ENCODE assay signal across 10 cellular contexts in the genomic region with DNA sequence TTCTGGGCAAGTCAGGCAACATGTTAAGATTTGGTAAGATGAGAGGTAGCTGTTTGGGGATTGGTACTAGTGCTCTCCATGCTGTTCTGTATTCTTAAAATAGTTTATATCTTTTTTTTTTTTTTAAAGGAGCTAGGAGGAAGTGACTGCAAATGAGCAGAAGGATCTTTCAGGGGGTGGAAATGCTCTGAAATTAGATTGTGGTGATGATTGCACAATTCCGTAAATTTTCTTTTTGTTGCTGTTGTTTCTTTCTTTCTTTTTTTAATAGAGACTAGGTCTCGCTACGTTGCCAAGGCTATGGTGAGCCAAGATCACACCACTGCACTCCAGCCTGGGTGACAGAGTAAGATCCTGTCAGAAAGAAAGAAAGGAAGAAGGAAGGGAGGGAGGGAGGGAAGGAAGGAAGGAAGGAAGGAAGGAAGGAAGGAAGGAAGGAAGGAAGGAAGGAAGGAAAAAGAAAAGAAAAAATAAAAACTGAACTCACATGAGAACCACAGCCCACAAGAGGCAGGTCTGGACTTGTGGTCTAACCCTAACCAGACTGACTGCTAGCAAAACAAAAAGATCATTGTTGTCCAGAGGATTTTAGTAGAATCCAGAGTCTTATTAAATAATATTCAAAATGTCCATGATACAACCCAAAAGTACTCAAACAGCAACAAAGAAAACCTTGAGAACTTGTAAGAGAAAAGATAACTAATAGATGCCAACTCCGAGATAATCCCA. TPM values are rescaled to one million over a fixed set of nuclear protein-coding genes. Genes with fewer than 3 reads are reported as not detected.
DNase-seq lines count a peak whose midpoint lies in the region; ATAC-seq and TF ChIP-seq lines count a peak whose summit lies in the region.
"Had no signal": no experiment of that assay in that cellular context is flagged by ENCODE, and none has a peak within 500 bp of the region (broad histone marks: within the 10 kb centered on the region; RNA-seq: fewer than 3 reads in every experiment).

No MANE protein-coding gene starts in this region.

- H3K27ac ChIP-seq in DND-41 (ENCODE audit: low read length) = peak overlapping the region; percentile 51
- H3K27ac ChIP-seq in PC-3 (ENCODE audit: low read length) = peak overlapping the region; percentile 66
- peak overlapping the region; percentile 78 for H3K27ac ChIP-seq in mammary epithelial cell (ENCODE audit: insufficient read depth, low read depth, low read length)

- H2AFZ ChIP-seq in DND-41 (ENCODE audit: low read depth, low read length) (no peak overlapping the region), PC-3 (ENCODE audit: low read length) (no peak overlapping the region), mammary epithelial cell (ENCODE audit: low read depth, low read length) (peak overlapping the region; percentile 5)

- peaks cover 72% of the 10 kb centered on the region for H3K4me1 ChIP-seq in DND-41 (ENCODE audit: insufficient read depth, low read length)
- peaks cover 57% of the 10 kb centered on the region for H3K4me1 ChIP-seq in PC-3 (ENCODE audit: insufficient read depth, low read length)
- H3K4me1 ChIP-seq in mammary epithelial cell (ENCODE audit: insufficient read depth, low read length) = peaks cover 49% of the 10 kb centered on the region

- no peaks in the 10 kb centered on the region for H3K27me3 ChIP-seq in DND-41 (ENCODE audit: insufficient read depth, low read length, poor library complexity)
- no peaks in the 10 kb centered on the region for H3K27me3 ChIP-seq in PC-3 (ENCODE audit: low read length)
- no peaks in the 10 kb centered on the region for H3K27me3 ChIP-seq in mammary epithelial cell (ENCODE audit: insufficient read depth, low read length)
- 0 out of 2 replicates have a peak, but pooled peaks cover 3% of the 10 kb centered on the region for H3K27me3 ChIP-seq in MG63

- POLR2A ChIA-PET in PC-3 (lab: Charles Lee; ENCODE audit: unreplicated experiment) = interaction anchor here (0.6 kb wide), 3 partner anchors 44 to 439 kb away, joined by 3 to 5 read pairs (median 4); no protein-coding TSS in a partner anchor

- BruUV-seq in PC-3 (replicated peaks; lab: Mats Ljungman, UMichigan) = no TSS peak
- no TSS peak for BruUV-seq in mammary epithelial cell (replicated peaks; lab: Mats Ljungman, UMichigan)

- no peaks in the 10 kb centered on the region for H4K20me1 ChIP-seq in DND-41 (ENCODE audit: insufficient read depth, low read length)
- H4K20me1 ChIP-seq in PC-3 (ENCODE audit: low read length) = no peaks in the 10 kb centered on the region
- no peaks in the 10 kb centered on the region for H4K20me1 ChIP-seq in mammary epithelial cell (ENCODE audit: insufficient read depth, low read length)

- H3K9me3 Mint-ChIP-seq in neural crest cell = no peaks in the 10 kb centered on the region

- dilution Hi-C loops in mammary epithelial cell (cut with HindIII; ENCODE audit: low sequenced_read_pairs) = no loop called here

- CTCF ChIA-PET in PC-3 (lab: Charles Lee) = no interaction called here
- CTCF ChIA-PET in mammary epithelial cell (lab: Charles Lee; ENCODE audit: low non-redundant PET) = no interaction called here

- H3K79me2 ChIP-seq in DND-41 (ENCODE audit: insufficient read depth, low read length) (peaks cover 10% of the 10 kb centered on the region), PC-3 (ENCODE audit: low read length) (peaks cover 41% of the 10 kb centered on the region), mammary epithelial cell (ENCODE audit: insufficient read depth, low read length) (no peaks in the 10 kb centered on the region)

- H3K4me1 Mint-ChIP-seq in neural crest cell = peaks cover 40% of the 10 kb centered on the region

- H3K9me2 ChIP-seq in PC-3 (replicated peaks; ENCODE audit: low read length) = no peaks in the 10 kb centered on the region

- H3K27ac Mint-ChIP-seq in neural crest cell (ENCODE audit: unreplicated experiment) = no peak overlapping the region

- no peak for TF ChIP-seq CTCF in DND-41 (IDR thresholded peaks at IDR 0.05; ENCODE audit: borderline replicate concordance, extremely low read depth, low read length, poor library complexity, severe bottlenecking)
- TF ChIP-seq CTCF in PC-3 (conservative IDR thresholded peaks at IDR 0.05; ENCODE audit: low read depth, low read length) = no peak
- TF ChIP-seq CTCF in mammary epithelial cell (conservative IDR thresholded peaks at IDR 0.05 in 1 of 2, IDR thresholded peaks at IDR 0.05 in 1 of 2; ENCODE audit: extremely low read depth in 1 of 2, insufficient read depth in 1 of 2, low read depth in 1 of 2, low read length in 2 of 2) = no peak
- no peak for TF ChIP-seq CTCF in neural crest cell (conservative IDR thresholded peaks at IDR 0.05)

- DNase-seq in DND-41 (no peak), PC-3 (peak; percentile 45), mammary epithelial cell (peak; percentile 86), neural crest cell (ENCODE audit: low read depth, low spot score) (no peak), G401 (ENCODE audit: low spot score) (no peak), NCI-H2196 treated with DMSO at 0.1 percent for 48 hours (lab: John Stamatoyannopoulos, UW; ENCODE audit: unreplicated experiment) (no peak), MG63 (no peak)
- DNase-seq: activated CD4-positive, alpha-beta T cell treated with anti-CD3 and anti-CD28 coated beads, Interleukin-2, amount 50 U/mL, for 1 hour; occipital lobe had no signal

- H3K4me2 ChIP-seq in DND-41 (ENCODE audit: insufficient read depth, low read length) (no peak overlapping the region), PC-3 (ENCODE audit: low read length) (peak overlapping the region; percentile 36), mammary epithelial cell (ENCODE audit: insufficient read depth, low read depth, low read length) (peak overlapping the region; percentile 33)

- H3K4me3 Mint-ChIP-seq in neural crest cell = peak overlapping the region; percentile 12

- peaks cover 63% of the 10 kb centered on the region for H3K27me3 Mint-ChIP-seq in neural crest cell (ENCODE audit: low read depth)

- H3F3A ChIP-seq in PC-3 (ENCODE audit: low read length, unreplicated experiment) = peaks cover 3% of the 10 kb centered on the region

- WGBS in mammary epithelial cell (ENCODE audit: low coverage, missing lambda C conversion rate) = 4% methylated on average over 4 of the region's 4 CpGs

- H3K4me3 ChIP-seq in DND-41 (ENCODE audit: low read depth in 1 of 2, low read length in 2 of 2) (no peak overlapping the region), PC-3 (ENCODE audit: low read length) (no peak overlapping the region), mammary epithelial cell (replicated peaks in 1 of 3; ENCODE audit: insufficient read depth in 1 of 3, low read depth in 2 of 3, low read length in 3 of 3) (no peak overlapping the region), MG63 (no peak overlapping the region)

- no peaks in the 10 kb centered on the region for H3K36me3 Mint-ChIP-seq in neural crest cell (ENCODE audit: low read depth)

- H3K36me3 ChIP-seq in DND-41 (ENCODE audit: insufficient read depth, low read length) (peaks cover 4% of the 10 kb centered on the region; the same call in 1 of the 2 replicates), PC-3 (ENCODE audit: low read depth, low read length) (no peaks in the 10 kb centered on the region), mammary epithelial cell (ENCODE audit: insufficient read depth, low read length) (no peaks in the 10 kb centered on the region), MG63 (no peaks in the 10 kb centered on the region)

- ATAC-seq in DND-41 (ENCODE audit: insufficient read depth, low read depth) = no peak
- ATAC-seq in PC-3 = no peak
- no peak for ATAC-seq in GM19395 (IDR thresholded peaks at IDR 0.05; ENCODE audit: unreplicated experiment)

- H3K9me3 ChIP-seq in DND-41 (ENCODE audit: insufficient read depth, low read length, severe bottlenecking) (no peaks in the 10 kb centered on the region), PC-3 (ENCODE audit: low read length) (no peaks in the 10 kb centered on the region), mammary epithelial cell (replicated peaks; ENCODE audit: insufficient read depth, low read length) (no peaks in the 10 kb centered on the region), MG63 (no peaks in the 10 kb centered on the region)

- intact Hi-C loops in PC-3 (cut with micrococcal nuclease) (loop anchor here (1.0 kb wide), 1 partner anchor 8 kb away; no protein-coding TSS in a partner anchor), mammary epithelial cell (cut with micrococcal nuclease) (loop anchor here (5.0 kb wide), 1 partner anchor 413 kb away; no protein-coding TSS in a partner anchor)

- no peak overlapping the region for H3K9ac ChIP-seq in DND-41 (ENCODE audit: low read depth, low read length)
- H3K9ac ChIP-seq in PC-3 (ENCODE audit: low read length) = peak overlapping the region; percentile 18; the same call in 1 of the 2 replicates
- peak overlapping the region; percentile 38 for H3K9ac ChIP-seq in mammary epithelial cell (ENCODE audit: insufficient read depth, low read length)

- in situ Hi-C loops in mammary epithelial cell (cut with MboI; ENCODE audit: low sequenced_read_pairs in 2 of 2) = no loop called here
- in situ Hi-C loops in G401 (cut with HindIII; ENCODE audit: low sequenced_read_pairs) = no loop called here

RNA-seq across cellular contexts. Expression of a gene that starts 4.5 kb away (rescaled TPM):
- total RNA-seq in PC-3 (2014; rRNA removed) = 45.1 and 45.7 TPM in 2 replicates
- total RNA-seq in mammary epithelial cell = 1 to 10 TPM in 1 of 2 donors, not detected in 1; 2.7 TPM
- polyA plus RNA-seq in mammary epithelial cell = 1.8 TPM
- not detected for polyA minus RNA-seq in mammary epithelial cell
- total RNA-seq in neural crest cell = 0.84 and 0.89 TPM in 2 replicates
- not detected in 2 replicates for total RNA-seq in G401 (2014; rRNA removed; shearing (Covaris generic))
- total RNA-seq in MG63 (2014; rRNA removed; shearing (Covaris generic); ENCODE audit: low replicate concordance) = 4.3 and 12.9 TPM in 2 replicates

RNA-seq across cellular contexts. Expression of a gene that starts 14.6 kb away (rescaled TPM):
- total RNA-seq in PC-3 (2014; rRNA removed) (80.1 and 94.9 TPM in 2 replicates), mammary epithelial cell (10 to 100 TPM; 17.3 to 53.2 TPM), neural crest cell (40.5 and 42.3 TPM in 2 replicates)
- 31.0 TPM for polyA plus RNA-seq in mammary epithelial cell
- 8.7 TPM for polyA minus RNA-seq in mammary epithelial cell
- total RNA-seq in G401 (2014; rRNA removed; shearing (Covaris generic)) = 48.2 and 77.4 TPM in 2 replicates
- 27.8 and 55.6 TPM in 2 replicates for total RNA-seq in MG63 (2014; rRNA removed; shearing (Covaris generic); ENCODE audit: low replicate concordance)

RNA-seq across cellular contexts. Expression of a gene that starts 51.7 kb away (rescaled TPM):
- total RNA-seq in PC-3 (2014; rRNA removed) (330 and 455 TPM in 2 replicates), mammary epithelial cell (100 to 1,000 TPM; 131 to 269 TPM), neural crest cell (164 and 169 TPM in 2 replicates)
- 146 TPM for polyA plus RNA-seq in mammary epithelial cell
- 174 TPM for polyA minus RNA-seq in mammary epithelial cell
- 172 and 243 TPM in 2 replicates for total RNA-seq in G401 (2014; rRNA removed; shearing (Covaris generic))
- 396 and 445 TPM in 2 replicates for total RNA-seq in MG63 (2014; rRNA removed; shearing (Covaris generic); ENCODE audit: low replicate concordance)

Comparison
In these comparisons a context has a peak if more than half of its experiments do, and no peak if none do; other contexts are left out.
1. DNase-seq: peak in PC-3 (single experiment) and mammary epithelial cell (single experiment); none in DND-41 (single experiment), neural crest cell (single experiment), G401 (single experiment), NCI-H2196 treated with DMSO at 0.1 percent for 48 hours (single experiment) and MG63 (single experiment).
2. Peak in every context shown above with its lines, with median percentiles within 50 percentile points of each other: H3K27ac ChIP-seq.